Comparison of ENCODE assay signal across 8 cellular contexts in genomic region chr15:88894819-88895767, GRCh38. TPM values are rescaled to one million over a fixed set of nuclear protein-coding genes. Genes with fewer than 3 reads are reported as not detected.
A peak's percentile ranks its signal among the peaks of the same experiment; 100 is the strongest.
DNase-seq lines count a peak whose midpoint lies in the region; ATAC-seq and TF ChIP-seq lines count a peak whose summit lies in the region.

A gene with protein sequence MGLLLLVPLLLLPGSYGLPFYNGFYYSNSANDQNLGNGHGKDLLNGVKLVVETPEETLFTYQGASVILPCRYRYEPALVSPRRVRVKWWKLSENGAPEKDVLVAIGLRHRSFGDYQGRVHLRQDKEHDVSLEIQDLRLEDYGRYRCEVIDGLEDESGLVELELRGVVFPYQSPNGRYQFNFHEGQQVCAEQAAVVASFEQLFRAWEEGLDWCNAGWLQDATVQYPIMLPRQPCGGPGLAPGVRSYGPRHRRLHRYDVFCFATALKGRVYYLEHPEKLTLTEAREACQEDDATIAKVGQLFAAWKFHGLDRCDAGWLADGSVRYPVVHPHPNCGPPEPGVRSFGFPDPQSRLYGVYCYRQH (minus strand): TSS chr15:88895544. CDS start chr15:88887298, 8,246 bp downstream.

- H3K4me3 ChIP-seq in gastroesophageal sphincter (peak within 1 kb of the TSS; percentile 25 to 52), prostate gland (peak within 1 kb of the TSS; percentile 29 to 30)

- WGBS in gastroesophageal sphincter (ENCODE audit: low coverage in 1 of 2), 2 donors: 0% methylated on average over 5 of the region's 70 CpGs; no CpG with 5 or more reads in 1 of the 2 donors
- WGBS in prostate gland: 2% methylated on average over 49 of the region's 70 CpGs

- intact Hi-C loops in Right ventricle myocardium superior (cut with DNase I): no loop called here
- intact Hi-C loops in cardiac septum (cut with DNase I): loop anchor here (2.0 to 5.0 kb wide), 3 partner anchors 242 to 282 kb away; partner anchors contain the start of gene AEN
- intact Hi-C loops in prostate gland (cut with DNase I): loop anchor here (5.0 to 10.0 kb wide), 3 partner anchors 268 to 430 kb away; partner anchors contain the start of genes MRPL46 and MRPS11

- peaks cover 41% of the 10 kb centered on the region for H3K27me3 ChIP-seq in gastroesophageal sphincter
- H3K27me3 ChIP-seq in prostate gland (replicated peaks; ENCODE audit: insufficient read depth): no peaks in the 10 kb centered on the region

- H3K9me3 ChIP-seq in gastroesophageal sphincter: no peaks in the 10 kb centered on the region
- H3K9me3 ChIP-seq in prostate gland: no peaks in the 10 kb centered on the region

- TF ChIP-seq CTCF in gastroesophageal sphincter (IDR thresholded peaks at IDR 0.05) (no peak), prostate gland (IDR thresholded peaks at IDR 0.05) (no peak)

- TF ChIP-seq EP300 in gastroesophageal sphincter (IDR thresholded peaks at IDR 0.05): no peak

- H3K27ac ChIP-seq in gastroesophageal sphincter (peak within 1 kb of the TSS in 2 of 4 donors; percentile 78 to 87), prostate gland (peak within 1 kb of the TSS in 1 of 2 donors; percentile 14)

- TF ChIP-seq POLR2A in gastroesophageal sphincter (IDR thresholded peaks at IDR 0.05) (no peak), prostate gland (IDR thresholded peaks at IDR 0.05) (no peak)

- ATAC-seq in Right ventricle myocardium superior (ENCODE audit: poor library complexity): peak; percentile 8
- ATAC-seq in gastroesophageal sphincter: peak; percentile 13

- H3K4me1 ChIP-seq in gastroesophageal sphincter (peaks cover 2 to 49% (median 27%) of the 10 kb centered on the region in 3 donors), prostate gland (replicated peaks) (no peaks in the 10 kb centered on the region)

- DNase-seq in Right ventricle myocardium superior: no peak
- no peak for DNase-seq in cardiac septum (ENCODE audit: low spot score)
- DNase-seq in NOMO-1 treated with DMSO at 0.1 percent for 48 hours (lab: John Stamatoyannopoulos, UW; ENCODE audit: unreplicated experiment): peak; percentile 8
- DNase-seq in activated T-cell treated with anti-CD3 and anti-CD28 coated beads, Interleukin-2, amount 50 U/mL, for 48 hours: peak; percentile 77 to 81
- DNase-seq in prostate gland (ENCODE audit: low spot score): no peak
- DNase-seq in cortex of kidney (lab: John Stamatoyannopoulos, UW): no peak
- no peak for DNase-seq in NK-92 treated with Interleukin-12 subunit alpha and Interleukin-12 subunit beta, amount 100 ng/mL, for 24 hours (lab: John Stamatoyannopoulos, UW)

- H3K36me3 ChIP-seq in gastroesophageal sphincter (peaks cover 0 to 12% of the 10 kb centered on the region in 2 donors), prostate gland (no peaks in the 10 kb centered on the region)

RNA-seq across cellular contexts. Expression of the gene that starts here (rescaled TPM):
- 2.0 TPM for total RNA-seq in Right ventricle myocardium superior
- 9.8 TPM for total RNA-seq in cardiac septum
- total RNA-seq in gastroesophageal sphincter: 10 to 100 TPM in 1 of 4 donors, 1 to 10 TPM in 3; 3.0 to 10.5 (median 6.7) TPM
- total RNA-seq in prostate gland: 1 to 10 TPM; 2.7 to 5.6 TPM

Comparison
In these comparisons a context has a peak if more than half of its experiments do, and no peak if none do; other contexts are left out.
1. DNase-seq: peak in NOMO-1 treated with DMSO at 0.1 percent for 48 hours (single experiment) and activated T-cell treated with anti-CD3 and anti-CD28 coated beads, Interleukin-2, amount 50 U/mL, for 48 hours (2 of 2); none in Right ventricle myocardium superior (single experiment), cardiac septum (single experiment), prostate gland (single experiment), cortex of kidney (single experiment) and NK-92 treated with Interleukin-12 subunit alpha and Interleukin-12 subunit beta, amount 100 ng/mL, for 24 hours (single experiment).